In genomic region chr15:64883097-64883581, GRCh38 we compare ENCODE assay signal across 8 cellular contexts. TPM values are rescaled to one million over a fixed set of nuclear protein-coding genes. Genes with fewer than 3 reads are reported as not detected.
DNase-seq lines count a peak whose midpoint lies in the region; ATAC-seq and TF ChIP-seq lines count a peak whose summit lies in the region.

No MANE protein-coding gene starts in this region.

- intact Hi-C loops in activated B cell treated with CpG ODN at 0.5 μM for 24 hours (cut with micrococcal nuclease): loop anchor here (2.0 kb wide), 1 partner anchor 18 kb away; no protein-coding TSS in a partner anchor

- H3F3A ChIP-seq in GM23338 (replicated peaks; ENCODE audit: low read depth): 0 out of 2 replicates have a peak, but pooled peaks cover 4% of the 10 kb centered on the region

- no peaks in the 10 kb centered on the region for H3K9me2 ChIP-seq in GM23338 (ENCODE audit: insufficient read depth)

- H3K79me2 ChIP-seq in GM23338 (replicated peaks; ENCODE audit: insufficient read depth): no peaks in the 10 kb centered on the region

- H3K36me3 ChIP-seq in GM23338 (ENCODE audit: insufficient read depth): no peaks in the 10 kb centered on the region

- no peaks in the 10 kb centered on the region for H4K20me1 ChIP-seq in GM23338 (replicated peaks; ENCODE audit: insufficient read depth)

- no peak overlapping the region for H3K4me2 ChIP-seq in GM23338

- H3K27me3 ChIP-seq in GM23338 (ENCODE audit: insufficient read depth): no peaks in the 10 kb centered on the region

- H3K9me3 Mint-ChIP-seq in activated B cell treated with CpG ODN at 0.5 μM for 24 hours: no peaks in the 10 kb centered on the region
- no peaks in the 10 kb centered on the region for H3K9me3 Mint-ChIP-seq in immature natural killer cell
- H3K9me3 Mint-ChIP-seq in GM23338: no peaks in the 10 kb centered on the region

- H3K4me3 Mint-ChIP-seq in activated B cell treated with CpG ODN at 0.5 μM for 24 hours (peak overlapping the region; percentile 62), immature natural killer cell (peak overlapping the region; percentile 71 to 87 (median 80)), GM23338 (no peak overlapping the region)

- CTCF ChIA-PET in activated B cell treated with CpG ODN at 0.5 μM for 24 hours (lab: Charles Lee): interaction anchor here (1.0 to 2.3 kb wide), 4 partner anchors 9 to 58 kb away, joined by 3 to 16 read pairs (median 4); partner anchors contain the start of gene PIF1

- H3K27ac Mint-ChIP-seq in activated B cell treated with CpG ODN at 0.5 μM for 24 hours (peak overlapping the region; percentile 87), immature natural killer cell (peak overlapping the region; percentile 87 to 97 (median 93)), GM23338 (no peak overlapping the region)

- peak; percentile 45 for ATAC-seq in HG02798 (IDR thresholded peaks at IDR 0.05; ENCODE audit: poor library complexity, unreplicated experiment)
- peak; percentile 43 for ATAC-seq in activated B cell treated with CpG ODN at 0.5 μM for 24 hours (ENCODE audit: low read depth)
- no peak for ATAC-seq in GM19463 (IDR thresholded peaks at IDR 0.05; ENCODE audit: unreplicated experiment)
- no peak for ATAC-seq in GM23338

- peaks cover 31% of the 10 kb centered on the region for H3K4me1 Mint-ChIP-seq in activated B cell treated with CpG ODN at 0.5 μM for 24 hours
- H3K4me1 Mint-ChIP-seq in immature natural killer cell: peaks cover 39 to 45% of the 10 kb centered on the region in 2 donors
- H3K4me1 Mint-ChIP-seq in GM23338: peaks cover 16% of the 10 kb centered on the region

- no peak overlapping the region for H3K4me3 ChIP-seq in GM23338

- H3K4me1 ChIP-seq in GM23338 (ENCODE audit: insufficient read depth): peaks cover 9% of the 10 kb centered on the region

- DNase-seq in GF-D8 (lab: John Stamatoyannopoulos, UW) (peak; percentile 16), activated B cell treated with CpG ODN at 0.5 μM for 24 hours (no peak), immature natural killer cell (peak; percentile 73 to 76 (median 74)), SHP77 treated with DMSO at 0.1 percent for 48 hours (lab: John Stamatoyannopoulos, UW) (no peak), D341Med (ENCODE audit: low spot score) (no peak), GM23338 (ENCODE audit: low spot score) (no peak)

- H3K27ac ChIP-seq in GM23338 (ENCODE audit: low read depth): no peak overlapping the region

- no peak overlapping the region for H2AFZ ChIP-seq in GM23338

- H3K36me3 Mint-ChIP-seq in activated B cell treated with CpG ODN at 0.5 μM for 24 hours (ENCODE audit: low read depth) (no peaks in the 10 kb centered on the region), immature natural killer cell (peaks cover 0 to 4% (median 0%) of the 10 kb centered on the region in 3 donors), GM23338 (ENCODE audit: low read depth) (no peaks in the 10 kb centered on the region)

- no peaks in the 10 kb centered on the region for H3K27me3 Mint-ChIP-seq in activated B cell treated with CpG ODN at 0.5 μM for 24 hours
- H3K27me3 Mint-ChIP-seq in immature natural killer cell (ENCODE audit: low read depth in 3 of 3): peaks cover 2 to 6% (median 2%) of the 10 kb centered on the region in 3 donors
- H3K27me3 Mint-ChIP-seq in GM23338 (ENCODE audit: insufficient read depth, low read depth, poor library complexity): peaks cover 9% of the 10 kb centered on the region

- TF ChIP-seq CTCF in activated B cell treated with CpG ODN at 0.5 μM for 24 hours (IDR thresholded peaks at IDR 0.05) (no peak), GM23338 (conservative IDR thresholded peaks at IDR 0.05; ENCODE audit: low read depth in 2 of 2) (no peak)

- POLR2A ChIA-PET in activated B cell treated with CpG ODN at 0.5 μM for 24 hours (lab: Charles Lee): interaction anchor here (1.1 to 4.7 kb wide), 6 partner anchors 8 to 47 kb away, joined by 3 to 156 read pairs (median 6); no protein-coding TSS in a partner anchor

TF ChIP-seq in GM23338, 12 proteins besides CTCF, POLR2A, EP300 and RAD21 (continues in another document):
- TF ChIP-seq ETS1 (IDR thresholded peaks at IDR 0.05): no peak
- no peak for TF ChIP-seq ZNF114 (CRISPR knock-in tag; IDR thresholded peaks at IDR 0.05)
- TF ChIP-seq REST (IDR thresholded peaks at IDR 0.05; ENCODE audit: unreplicated experiment): no peak
- TF ChIP-seq EZH2phosphoT487 (IDR thresholded peaks at IDR 0.05; ENCODE audit: unreplicated experiment): no peak

RNA-seq across cellular contexts. Expression of gene ANKDD1A, which starts 28.6 kb away (rescaled TPM):
- total RNA-seq in activated B cell treated with CpG ODN at 0.5 μM for 24 hours: 3.7 and 3.9 TPM in 2 replicates
- 1 to 10 TPM; 1.5 to 3.1 (median 2.3) TPM for polyA plus RNA-seq in immature natural killer cell
- 8.7 and 9.3 TPM in 2 replicates for total RNA-seq in GM23338 (2014; rRNA removed; shearing (Covaris generic))
- polyA plus RNA-seq in GM23338 (2016; fragmentation: Nextera tagmentation; extraction: Ambion mirVana): 5.8 and 6.7 TPM in 2 replicates

RNA-seq across cellular contexts. Expression of gene PLEKHO2, which starts 41.4 kb away (rescaled TPM):
- total RNA-seq in activated B cell treated with CpG ODN at 0.5 μM for 24 hours: 36.5 and 38.1 TPM in 2 replicates
- polyA plus RNA-seq in immature natural killer cell: 100 to 1,000 TPM in 1 of 3 donors, 10 to 100 TPM in 2; 37.1 to 104 (median 49.3) TPM
- total RNA-seq in GM23338 (2014; rRNA removed; shearing (Covaris generic)): 27.8 and 29.4 TPM in 2 replicates
- 9.0 TPM in 2 replicates for polyA plus RNA-seq in GM23338 (2016; fragmentation: Nextera tagmentation; extraction: Ambion mirVana)

RNA-seq across cellular contexts. Expression of gene PIF1, which starts 57.7 kb away (rescaled TPM):
- total RNA-seq in activated B cell treated with CpG ODN at 0.5 μM for 24 hours: 3.3 and 5.5 TPM in 2 replicates
- polyA plus RNA-seq in immature natural killer cell (1 to 10 TPM; 1.1 to 2.5 (median 2.1) TPM), GM23338 (2016; fragmentation: Nextera tagmentation; extraction: Ambion mirVana) (106 and 116 TPM in 2 replicates)
- total RNA-seq in GM23338 (2014; rRNA removed; shearing (Covaris generic)): 193 and 200 TPM in 2 replicates

Comparison
In these comparisons a context has a peak if more than half of its experiments do, and no peak if none do; other contexts are left out.
1. DNase-seq: peak in GF-D8 (single experiment) and immature natural killer cell (3 of 3); none in activated B cell treated with CpG ODN at 0.5 μM for 24 hours (single experiment), SHP77 treated with DMSO at 0.1 percent for 48 hours (single experiment), D341Med (single experiment) and GM23338 (single experiment).
2. ATAC-seq: peak in HG02798 (single experiment) and activated B cell treated with CpG ODN at 0.5 μM for 24 hours (single experiment); none in GM19463 (single experiment) and GM23338 (single experiment).
3. RNA of gene PIF1, which starts 57.7 kb away (total RNA-seq): 193 to 200 TPM in GM23338; 3.3 to 5.5 TPM in activated B cell treated with CpG ODN at 0.5 μM for 24 hours; every median in the first group is over 10 times any median in the second.